ENCODE assay signal across 18 cellular contexts in genomic region chr21:44887807-44888580, GRCh38. TPM values are rescaled to one million over a fixed set of nuclear protein-coding genes. Genes with fewer than 3 reads are reported as not detected.
DNase-seq lines count a peak whose midpoint lies in the region; ATAC-seq and TF ChIP-seq lines count a peak whose summit lies in the region.
"Had no signal": no experiment of that assay in that cellular context is flagged by ENCODE, and none has a peak within 500 bp of the region (broad histone marks: within the 10 kb centered on the region; RNA-seq: fewer than 3 reads in every experiment).

No MANE protein-coding gene starts in this region.

- 69% methylated on average over 24 of the region's 24 CpGs for WGBS in liver

- no peaks in the 10 kb centered on the region for H3K27me3 Mint-ChIP-seq in activated naive CD8-positive, alpha-beta T cell treated with anti-CD3 and anti-CD28 coated beads, Interleukin-2, amount 10 ng/mL, durations not matched to agents 7 days and 5 days
- H3K27me3 Mint-ChIP-seq in activated naive CD8-positive, alpha-beta T cell treated with anti-CD3 and anti-CD28 coated beads, Interleukin-2, amount 50 U/mL, for 24 hours: no peaks in the 10 kb centered on the region
- no peaks in the 10 kb centered on the region for H3K27me3 Mint-ChIP-seq in dendritic cell treated with granulocyte-macrophage colony-stimulating factor and Interleukin-4, amounts not matched to agents 40 ng/mL and 50 ng/mL, for 4 days
- H3K27me3 Mint-ChIP-seq in stimulated activated memory B cell treated with anti-CD40 and anti-IgM and Interleukin-4, amounts not matched to agents 10 μg/mL and 1 μg/mL and 100 μg/mL, for 72 hours: no peaks in the 10 kb centered on the region

- peaks cover 10% of the 10 kb centered on the region for H3K4me1 Mint-ChIP-seq in activated naive CD8-positive, alpha-beta T cell treated with anti-CD3 and anti-CD28 coated beads, Interleukin-2, amount 10 ng/mL, durations not matched to agents 7 days and 5 days
- peaks cover 5% of the 10 kb centered on the region for H3K4me1 Mint-ChIP-seq in activated naive CD8-positive, alpha-beta T cell treated with anti-CD3 and anti-CD28 coated beads, Interleukin-2, amount 50 U/mL, for 24 hours
- peaks cover 46% of the 10 kb centered on the region for H3K4me1 Mint-ChIP-seq in dendritic cell treated with granulocyte-macrophage colony-stimulating factor and Interleukin-4, amounts not matched to agents 40 ng/mL and 50 ng/mL, for 4 days (ENCODE audit: low read depth)
- peaks cover 10% of the 10 kb centered on the region for H3K4me1 Mint-ChIP-seq in stimulated activated memory B cell treated with anti-CD40 and anti-IgM and Interleukin-4, amounts not matched to agents 10 μg/mL and 1 μg/mL and 100 μg/mL, for 72 hours

- peak overlapping the region; percentile 30 for H3K27ac Mint-ChIP-seq in activated naive CD8-positive, alpha-beta T cell treated with anti-CD3 and anti-CD28 coated beads, Interleukin-2, amount 10 ng/mL, durations not matched to agents 7 days and 5 days
- H3K27ac Mint-ChIP-seq in activated naive CD8-positive, alpha-beta T cell treated with anti-CD3 and anti-CD28 coated beads, Interleukin-2, amount 50 U/mL, for 24 hours: no peak overlapping the region
- peak overlapping the region; percentile 66 for H3K27ac Mint-ChIP-seq in dendritic cell treated with granulocyte-macrophage colony-stimulating factor and Interleukin-4, amounts not matched to agents 40 ng/mL and 50 ng/mL, for 4 days
- H3K27ac Mint-ChIP-seq in stimulated activated memory B cell treated with anti-CD40 and anti-IgM and Interleukin-4, amounts not matched to agents 10 μg/mL and 1 μg/mL and 100 μg/mL, for 72 hours: peak overlapping the region; percentile 6

- no peak overlapping the region for H3K27ac ChIP-seq in liver (ENCODE audit: low read depth in 1 of 2, low read length in 2 of 2)
- H3K27ac ChIP-seq: 22Rv1 had no signal

- no peak for DNase-seq in activated naive CD8-positive, alpha-beta T cell treated with anti-CD3 and anti-CD28 coated beads, Interleukin-2, amount 10 ng/mL, durations not matched to agents 7 days and 5 days
- DNase-seq in activated naive CD8-positive, alpha-beta T cell treated with anti-CD3 and anti-CD28 coated beads, Interleukin-2, amount 50 U/mL, for 24 hours: no peak
- no peak for DNase-seq in OCI-M2 (lab: John Stamatoyannopoulos, UW; ENCODE audit: unreplicated experiment)
- DNase-seq in DMS79 (lab: John Stamatoyannopoulos, UW): no peak
- DNase-seq: GDM1, GOT3, KG1, NCI-H1436, NCI-H2081, NCI-H510A treated with DMSO at 0.1 percent for 48 hours, NCI-H82, SHP77 treated with DMSO at 0.1 percent for 48 hours had no signal

- H3K36me3 ChIP-seq in liver (ENCODE audit: control insufficient read depth in 4 of 4, insufficient read depth in 3 of 4, low read depth in 1 of 4, low read length in 3 of 4): no peaks in the 10 kb centered on the region

- TF ChIP-seq CTCF in liver (IDR thresholded peaks at IDR 0.05; ENCODE audit: low read depth, low read length, missing input control): no peak

- intact Hi-C loops in dendritic cell treated with granulocyte-macrophage colony-stimulating factor and Interleukin-4, amounts not matched to agents 40 ng/mL and 50 ng/mL, for 4 days (cut with micrococcal nuclease): no loop called here

- H3K4me3 ChIP-seq in liver (ENCODE audit: low read depth in 1 of 3, low read length in 3 of 3): no peak overlapping the region

- no peak overlapping the region for H3K9ac ChIP-seq in liver (ENCODE audit: low read depth in 1 of 2, low read length in 2 of 2)

- H3K27me3 ChIP-seq in liver (ENCODE audit: control insufficient read depth in 4 of 4, insufficient read depth in 4 of 4, low read length in 3 of 4): no peaks in the 10 kb centered on the region

- peaks cover 5% of the 10 kb centered on the region for H3K36me3 Mint-ChIP-seq in activated naive CD8-positive, alpha-beta T cell treated with anti-CD3 and anti-CD28 coated beads, Interleukin-2, amount 10 ng/mL, durations not matched to agents 7 days and 5 days
- H3K36me3 Mint-ChIP-seq in activated naive CD8-positive, alpha-beta T cell treated with anti-CD3 and anti-CD28 coated beads, Interleukin-2, amount 50 U/mL, for 24 hours (ENCODE audit: low read depth): peaks cover 12% of the 10 kb centered on the region
- H3K36me3 Mint-ChIP-seq in dendritic cell treated with granulocyte-macrophage colony-stimulating factor and Interleukin-4, amounts not matched to agents 40 ng/mL and 50 ng/mL, for 4 days (ENCODE audit: low read depth): peaks cover 90% of the 10 kb centered on the region
- H3K36me3 Mint-ChIP-seq in stimulated activated memory B cell treated with anti-CD40 and anti-IgM and Interleukin-4, amounts not matched to agents 10 μg/mL and 1 μg/mL and 100 μg/mL, for 72 hours: peaks cover 30% of the 10 kb centered on the region

- POLR2A ChIA-PET in activated naive CD8-positive, alpha-beta T cell treated with anti-CD3 and anti-CD28 coated beads, Interleukin-2, amount 10 ng/mL, durations not matched to agents 7 days and 5 days (lab: Charles Lee): interaction anchor here (0.7 kb wide), 1 partner anchor 99 kb away, joined by 3 read pairs; no protein-coding TSS in a partner anchor

- ATAC-seq in activated naive CD8-positive, alpha-beta T cell treated with anti-CD3 and anti-CD28 coated beads, Interleukin-2, amount 10 ng/mL, durations not matched to agents 7 days and 5 days (ENCODE audit: low read depth): no peak
- ATAC-seq in activated naive CD8-positive, alpha-beta T cell treated with anti-CD3 and anti-CD28 coated beads, Interleukin-2, amount 50 U/mL, for 24 hours: no peak
- ATAC-seq in stimulated activated memory B cell treated with anti-CD40 and anti-IgM and Interleukin-4, amounts not matched to agents 10 μg/mL and 1 μg/mL and 100 μg/mL, for 72 hours: no peak
- no peak for ATAC-seq in GM21576 (IDR thresholded peaks at IDR 0.05; ENCODE audit: unreplicated experiment)

- H3K9me3 ChIP-seq in liver (ENCODE audit: control insufficient read depth in 4 of 4, low read length in 3 of 4): no peaks in the 10 kb centered on the region

- no peaks in the 10 kb centered on the region for H3K9me3 Mint-ChIP-seq in activated naive CD8-positive, alpha-beta T cell treated with anti-CD3 and anti-CD28 coated beads, Interleukin-2, amount 10 ng/mL, durations not matched to agents 7 days and 5 days
- no peaks in the 10 kb centered on the region for H3K9me3 Mint-ChIP-seq in activated naive CD8-positive, alpha-beta T cell treated with anti-CD3 and anti-CD28 coated beads, Interleukin-2, amount 50 U/mL, for 24 hours
- H3K9me3 Mint-ChIP-seq in dendritic cell treated with granulocyte-macrophage colony-stimulating factor and Interleukin-4, amounts not matched to agents 40 ng/mL and 50 ng/mL, for 4 days: no peaks in the 10 kb centered on the region
- H3K9me3 Mint-ChIP-seq in stimulated activated memory B cell treated with anti-CD40 and anti-IgM and Interleukin-4, amounts not matched to agents 10 μg/mL and 1 μg/mL and 100 μg/mL, for 72 hours: no peaks in the 10 kb centered on the region

- no peak for TF ChIP-seq RAD21 in liver (IDR thresholded peaks at IDR 0.05)

- peaks cover 18 to 51% (median 34%) of the 10 kb centered on the region in 4 donors for H3K4me1 ChIP-seq in liver (ENCODE audit: control insufficient read depth in 4 of 4, insufficient read depth in 4 of 4, low read length in 3 of 4)

- H3K4me3 Mint-ChIP-seq in activated naive CD8-positive, alpha-beta T cell treated with anti-CD3 and anti-CD28 coated beads, Interleukin-2, amount 10 ng/mL, durations not matched to agents 7 days and 5 days: no peak overlapping the region
- H3K4me3 Mint-ChIP-seq in activated naive CD8-positive, alpha-beta T cell treated with anti-CD3 and anti-CD28 coated beads, Interleukin-2, amount 50 U/mL, for 24 hours: no peak overlapping the region
- no peak overlapping the region for H3K4me3 Mint-ChIP-seq in dendritic cell treated with granulocyte-macrophage colony-stimulating factor and Interleukin-4, amounts not matched to agents 40 ng/mL and 50 ng/mL, for 4 days
- H3K4me3 Mint-ChIP-seq in stimulated activated memory B cell treated with anti-CD40 and anti-IgM and Interleukin-4, amounts not matched to agents 10 μg/mL and 1 μg/mL and 100 μg/mL, for 72 hours: no peak overlapping the region

TF ChIP-seq in liver, 16 proteins besides CTCF, POLR2A, EP300 and RAD21 (continues in another document):
- TF ChIP-seq ATF3 (IDR thresholded peaks at IDR 0.05): no peak
- TF ChIP-seq FOXA2 (IDR thresholded peaks at IDR 0.05): no peak
- TF ChIP-seq SP1 (IDR thresholded peaks at IDR 0.05): peak; percentile 70
- no peak for TF ChIP-seq HNF4G (IDR thresholded peaks at IDR 0.05)
- TF ChIP-seq YY1 (IDR thresholded peaks at IDR 0.05): no peak
- TF ChIP-seq HNF4A (conservative IDR thresholded peaks at IDR 0.05): peak in 1 of 2 donors; percentile 60
- no peak for TF ChIP-seq TAF1 (conservative IDR thresholded peaks at IDR 0.05)
- TF ChIP-seq NR2F2 (IDR thresholded peaks at IDR 0.05): peak; percentile 15
- no peak for TF ChIP-seq JUND (IDR thresholded peaks at IDR 0.05)
- peak; percentile 97 to 99 for TF ChIP-seq RXRA (IDR thresholded peaks at IDR 0.05)
- TF ChIP-seq GABPA (IDR thresholded peaks at IDR 0.05 in 1 of 2, conservative IDR thresholded peaks at IDR 0.05 in 1 of 2): no peak
- TF ChIP-seq MAX (IDR thresholded peaks at IDR 0.05): no peak

RNA-seq across cellular contexts. Expression of gene PTTG1IP, which starts 14.5 kb away (rescaled TPM):
- 10 to 100 TPM; 66.1 to 73.2 TPM for total RNA-seq in activated naive CD8-positive, alpha-beta T cell treated with anti-CD3 and anti-CD28 coated beads, Interleukin-2, amount 10 ng/mL, durations not matched to agents 7 days and 5 days
- total RNA-seq in liver: 10 to 100 TPM; 86.8 to 94.0 TPM
- 10 to 100 TPM; 62.0 to 72.8 TPM for polyA plus RNA-seq in liver

RNA-seq across cellular contexts. Expression of gene ITGB2, which starts 32.7 kb away (rescaled TPM):
- 100 to 1,000 TPM; 416 to 452 TPM for total RNA-seq in activated naive CD8-positive, alpha-beta T cell treated with anti-CD3 and anti-CD28 coated beads, Interleukin-2, amount 10 ng/mL, durations not matched to agents 7 days and 5 days
- total RNA-seq in liver: 10 to 100 TPM; 33.8 to 50.6 TPM
- 10 to 100 TPM in 1 of 2 donors, 1 to 10 TPM in 1; 9.6 to 23.6 TPM for polyA plus RNA-seq in liver
- polyA plus RNA-seq: BJ had no signal

RNA-seq across cellular contexts. Expression of gene SLX9, which starts 51.8 kb away (rescaled TPM):
- 10 to 100 TPM; 44.2 to 44.3 TPM for total RNA-seq in activated naive CD8-positive, alpha-beta T cell treated with anti-CD3 and anti-CD28 coated beads, Interleukin-2, amount 10 ng/mL, durations not matched to agents 7 days and 5 days
- total RNA-seq in liver: 1 to 10 TPM; 7.5 to 7.7 TPM
- 10 to 100 TPM; 16.6 to 20.3 TPM for polyA plus RNA-seq in liver

Comparison
In these comparisons a context has a peak if more than half of its experiments do, and no peak if none do; other contexts are left out.
1. RNA of gene ITGB2, which starts 32.7 kb away (total RNA-seq): 416 to 452 TPM in activated naive CD8-positive, alpha-beta T cell treated with anti-CD3 and anti-CD28 coated beads, Interleukin-2, amount 10 ng/mL, durations not matched to agents 7 days and 5 days; 33.8 to 50.6 TPM in liver; every median in the first group is over 4 times any median in the second.
2. RNA of gene SLX9, which starts 51.8 kb away (total RNA-seq): 44.2 to 44.3 TPM in activated naive CD8-positive, alpha-beta T cell treated with anti-CD3 and anti-CD28 coated beads, Interleukin-2, amount 10 ng/mL, durations not matched to agents 7 days and 5 days; 7.5 to 7.7 TPM in liver; every median in the first group is over 4 times any median in the second.